Comparison of ENCODE assay signal across 11 cellular contexts in genomic region chr2:32942728-32943485, GRCh38.
"Had no signal": no experiment of that assay in that cellular context is flagged by ENCODE, and none has a peak within 500 bp of the region (broad histone marks: within the 10 kb centered on the region; RNA-seq: fewer than 3 reads in every experiment).

No MANE protein-coding gene starts in this region.

- H3K36me3 ChIP-seq: cardiac muscle cell, pancreas, vagina had no signal

- H3K4me1 ChIP-seq: pancreas had no signal

- H3K27me3 ChIP-seq: cardiac muscle cell, pancreas, vagina had no signal

- H3K27ac ChIP-seq: cardiac muscle cell, pancreas, skin epidermis, vagina had no signal

- H3K4me3 ChIP-seq: cardiac muscle cell, pancreas, skin epidermis, vagina had no signal

- H3K9me3 ChIP-seq: pancreas, vagina had no signal

- DNase-seq: activated CD4-positive, alpha-beta T cell treated with anti-CD3 and anti-CD28 coated beads for 4 hours; activated CD8-positive, alpha-beta memory T cell treated with anti-CD3 and anti-CD28 coated beads, Interleukin-2, amount 50 U/mL, for 48 hours; activated CD8-positive, alpha-beta T cell treated with anti-CD3 and anti-CD28 coated beads for 36 hours; activated naive CD4-positive, alpha-beta T cell; effector CD4-positive, alpha-beta T cell; kidney; pancreas; T-helper 9 cell had no signal
